10 cellular contexts compared by ENCODE assay signal in the genomic region with DNA sequence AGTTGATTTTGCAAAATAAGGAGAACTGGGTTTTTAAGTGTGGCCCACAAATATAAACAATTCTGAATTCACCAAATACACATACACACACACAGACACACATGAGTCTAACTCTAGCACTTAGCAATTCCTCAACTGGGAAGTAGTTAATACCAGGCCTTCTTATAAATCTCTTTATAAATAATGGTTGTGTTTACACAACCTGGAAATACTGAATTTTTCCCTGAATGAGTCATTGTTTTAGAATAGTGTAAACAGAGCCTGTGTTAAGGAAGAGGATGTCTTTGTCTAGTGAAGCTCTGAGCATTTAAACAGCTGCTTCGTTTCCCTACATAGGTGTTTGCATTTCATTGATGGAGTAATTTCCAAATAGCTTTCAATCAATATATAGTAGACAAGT.
DNase-seq lines count a peak whose midpoint lies in the region; ATAC-seq and TF ChIP-seq lines count a peak whose summit lies in the region.
"Had no signal": no experiment of that assay in that cellular context is flagged by ENCODE, and none has a peak within 500 bp of the region (broad histone marks: within the 10 kb centered on the region; RNA-seq: fewer than 3 reads in every experiment).

No MANE protein-coding gene starts in this region.

- no peak overlapping the region for H3K4me3 Mint-ChIP-seq in Caco-2 (ENCODE audit: unreplicated experiment)
- H3K4me3 Mint-ChIP-seq in activated CD8-positive, alpha-beta T cell treated with anti-CD3 and anti-CD28 coated beads, Interleukin-2, amount 10 ng/mL, durations not matched to agents 7 days and 5 days: no peak overlapping the region
- H3K4me3 Mint-ChIP-seq: activated CD8-positive, alpha-beta memory T cell treated with anti-CD3 and anti-CD28 coated beads, Interleukin-2, amount 10 ng/mL, durations not matched to agents 7 days and 5 days had no signal

- H3K36me3 Mint-ChIP-seq in Caco-2 (ENCODE audit: insufficient read depth, unreplicated experiment): no peaks in the 10 kb centered on the region
- no peaks in the 10 kb centered on the region for H3K36me3 Mint-ChIP-seq in activated CD8-positive, alpha-beta T cell treated with anti-CD3 and anti-CD28 coated beads, Interleukin-2, amount 10 ng/mL, durations not matched to agents 7 days and 5 days (ENCODE audit: low read depth)
- H3K36me3 Mint-ChIP-seq: activated CD8-positive, alpha-beta memory T cell treated with anti-CD3 and anti-CD28 coated beads, Interleukin-2, amount 10 ng/mL, durations not matched to agents 7 days and 5 days had no signal

- H3K27ac ChIP-seq in left lung: no peak overlapping the region

- CTCF ChIA-PET in Caco-2 (lab: Charles Lee): interaction anchor here (0.6 kb wide), 1 partner anchor 28 kb away, joined by 3 read pairs; no protein-coding TSS in a partner anchor
- CTCF ChIA-PET in activated CD8-positive, alpha-beta T cell treated with anti-CD3 and anti-CD28 coated beads, Interleukin-2, amount 10 ng/mL, durations not matched to agents 7 days and 5 days (lab: Charles Lee): interaction anchor here (1.1 kb wide), 1 partner anchor 12 kb away, joined by 3 read pairs; no protein-coding TSS in a partner anchor

- H3K4me1 ChIP-seq in left lung (peaks cover 0 to 4% of the 10 kb centered on the region in 2 donors), Caco-2 (peaks cover 13% of the 10 kb centered on the region; the same call in 1 of the 2 replicates)

- H3K27ac Mint-ChIP-seq in Caco-2 (ENCODE audit: unreplicated experiment): no peak overlapping the region
- no peak overlapping the region for H3K27ac Mint-ChIP-seq in activated CD8-positive, alpha-beta T cell treated with anti-CD3 and anti-CD28 coated beads, Interleukin-2, amount 10 ng/mL, durations not matched to agents 7 days and 5 days
- H3K27ac Mint-ChIP-seq: activated CD8-positive, alpha-beta memory T cell treated with anti-CD3 and anti-CD28 coated beads, Interleukin-2, amount 10 ng/mL, durations not matched to agents 7 days and 5 days had no signal

- H3K4me3 ChIP-seq in astrocyte of the spinal cord (ENCODE audit: low read depth, low read length) (no peak overlapping the region), left lung (no peak overlapping the region), Caco-2 (ENCODE audit: low read depth, low read length) (no peak overlapping the region)

- H3K9me3 Mint-ChIP-seq in Caco-2 (ENCODE audit: unreplicated experiment): no peaks in the 10 kb centered on the region
- H3K9me3 Mint-ChIP-seq in activated CD8-positive, alpha-beta T cell treated with anti-CD3 and anti-CD28 coated beads, Interleukin-2, amount 10 ng/mL, durations not matched to agents 7 days and 5 days (ENCODE audit: insufficient read depth): no peaks in the 10 kb centered on the region

- no peaks in the 10 kb centered on the region for H3K4me1 Mint-ChIP-seq in Caco-2 (ENCODE audit: low read depth, unreplicated experiment)
- peaks cover 3% of the 10 kb centered on the region for H3K4me1 Mint-ChIP-seq in activated CD8-positive, alpha-beta T cell treated with anti-CD3 and anti-CD28 coated beads, Interleukin-2, amount 10 ng/mL, durations not matched to agents 7 days and 5 days (ENCODE audit: low read depth)
- H3K4me1 Mint-ChIP-seq: activated CD8-positive, alpha-beta memory T cell treated with anti-CD3 and anti-CD28 coated beads, Interleukin-2, amount 10 ng/mL, durations not matched to agents 7 days and 5 days had no signal

- H3K9me3 ChIP-seq in left lung (no peaks in the 10 kb centered on the region), Caco-2 (peaks cover 3% of the 10 kb centered on the region; the same call in 1 of the 2 replicates)

- DNase-seq in DMS53 treated with DMSO at 0.1 percent for 48 hours (lab: John Stamatoyannopoulos, UW; ENCODE audit: unreplicated experiment) (peak; percentile 100), NCI-H146 (lab: John Stamatoyannopoulos, UW) (peak; percentile 95), astrocyte of the spinal cord (ENCODE audit: low read depth, low spot score) (peak; percentile 67), left lung (no peak), KBM-7 (no peak), Caco-2 (no peak)
- no peak for DNase-seq in activated T-cell treated with anti-CD3 and anti-CD28 coated beads, Interleukin-2, amount 50 U/mL, for 48 hours
- DNase-seq in activated CD8-positive, alpha-beta T cell treated with anti-CD3 and anti-CD28 coated beads, Interleukin-2, amount 10 ng/mL, durations not matched to agents 7 days and 5 days: no peak
- DNase-seq: activated CD8-positive, alpha-beta memory T cell treated with anti-CD3 and anti-CD28 coated beads, Interleukin-2, amount 10 ng/mL, durations not matched to agents 7 days and 5 days; Kasumi-1 had no signal

- in situ Hi-C loops in astrocyte of the spinal cord (cut with HindIII; ENCODE audit: low sequenced_read_pairs): no loop called here
- in situ Hi-C loops in KBM-7 (cut with MboI; ENCODE audit: low pct_unique_long_range_greater_than_20kb, low sequenced_read_pairs): no loop called here

- H3K36me3 ChIP-seq in left lung (no peaks in the 10 kb centered on the region), Caco-2 (ENCODE audit: control insufficient read depth, insufficient read depth, low read length) (no peaks in the 10 kb centered on the region)

- BruUV-seq in Caco-2 (replicated peaks; lab: Mats Ljungman, UMichigan): no TSS peak

- TF ChIP-seq CTCF in astrocyte of the spinal cord (IDR thresholded peaks at IDR 0.05; ENCODE audit: low read depth, low read length) (no peak), left lung (IDR thresholded peaks at IDR 0.05) (no peak), Caco-2 (IDR thresholded peaks at IDR 0.05; ENCODE audit: insufficient read depth in 1 of 2, low read depth in 1 of 2, low read length in 1 of 2, severe bottlenecking in 1 of 2, unreplicated experiment in 1 of 2) (no peak)

- peak; percentile 53 for ATAC-seq in left lung
- ATAC-seq in activated CD8-positive, alpha-beta T cell treated with anti-CD3 and anti-CD28 coated beads, Interleukin-2, amount 10 ng/mL, durations not matched to agents 7 days and 5 days: no peak
- ATAC-seq: activated CD8-positive, alpha-beta memory T cell treated with anti-CD3 and anti-CD28 coated beads, Interleukin-2, amount 10 ng/mL, durations not matched to agents 7 days and 5 days had no signal

- H3K27me3 ChIP-seq in left lung (no peaks in the 10 kb centered on the region), Caco-2 (replicated peaks; ENCODE audit: control insufficient read depth, insufficient read depth, low read length) (no peaks in the 10 kb centered on the region)

- POLR2A ChIA-PET in Caco-2 (lab: Charles Lee): interaction anchor here (0.5 kb wide), 1 partner anchor 219 kb away, joined by 3 read pairs; a partner anchor contains a TSS
- POLR2A ChIA-PET in activated CD8-positive, alpha-beta T cell treated with anti-CD3 and anti-CD28 coated beads, Interleukin-2, amount 10 ng/mL, durations not matched to agents 7 days and 5 days (lab: Charles Lee): interaction anchor here (1.1 kb wide), 1 partner anchor 56 kb away, joined by 4 read pairs; no protein-coding TSS in a partner anchor

- intact Hi-C loops in left lung (cut with DNase I): no loop called here
- intact Hi-C loops in Caco-2 (cut with micrococcal nuclease; ENCODE audit: unreplicated experiment): no loop called here

- no peaks in the 10 kb centered on the region for H3K27me3 Mint-ChIP-seq in Caco-2 (ENCODE audit: insufficient read depth, unreplicated experiment)
- no peaks in the 10 kb centered on the region for H3K27me3 Mint-ChIP-seq in activated CD8-positive, alpha-beta T cell treated with anti-CD3 and anti-CD28 coated beads, Interleukin-2, amount 10 ng/mL, durations not matched to agents 7 days and 5 days (ENCODE audit: low read depth)
- H3K27me3 Mint-ChIP-seq: activated CD8-positive, alpha-beta memory T cell treated with anti-CD3 and anti-CD28 coated beads, Interleukin-2, amount 10 ng/mL, durations not matched to agents 7 days and 5 days had no signal

Comparison
In these comparisons a context has a peak if more than half of its experiments do, and no peak if none do; other contexts are left out.
1. DNase-seq: peak in DMS53 treated with DMSO at 0.1 percent for 48 hours (single experiment), NCI-H146 (single experiment) and astrocyte of the spinal cord (single experiment); none in left lung (0 of 2), KBM-7 (single experiment), activated T-cell treated with anti-CD3 and anti-CD28 coated beads, Interleukin-2, amount 50 U/mL, for 48 hours (0 of 2), Caco-2 (0 of 2) and activated CD8-positive, alpha-beta T cell treated with anti-CD3 and anti-CD28 coated beads, Interleukin-2, amount 10 ng/mL, durations not matched to agents 7 days and 5 days (single experiment).